ENCODE assay signal across 22 cellular contexts in genomic region chr2:241177935-241178334, GRCh38.
"Had no signal": no experiment of that assay in that cellular context is flagged by ENCODE, and none has a peak within 500 bp of the region (broad histone marks: within the 10 kb centered on the region; RNA-seq: fewer than 3 reads in every experiment).

No MANE protein-coding gene starts in this region.

- H3K9me3 Mint-ChIP-seq: activated CD4-positive, alpha-beta memory T cell treated with anti-CD3 and anti-CD28 coated beads for 36 hours; activated CD4-positive, alpha-beta T cell treated with anti-CD3 and anti-CD28 coated beads, Interleukin-2, amount 10 ng/mL, durations not matched to agents 24 days and 14 days; activated naive CD4-positive, alpha-beta T cell treated with anti-CD3 and anti-CD28 coated beads, Interleukin-2, amount 10 ng/mL, durations not matched to agents 7 days and 5 days; activated naive CD4-positive, alpha-beta T cell treated with anti-CD3 and anti-CD28 coated beads, Interleukin-2, amount 50 U/mL, for 72 hours; activated naive CD8-positive, alpha-beta T cell treated with anti-CD3 and anti-CD28 coated beads, Interleukin-2, amount 10 ng/mL, durations not matched to agents 7 days and 5 days; activated T-cell treated with anti-CD3 and anti-CD28 coated beads, Interleukin-2, amount 50 U/mL, for 24 hours; activated T-cell treated with anti-CD3 and anti-CD28 coated beads, Interleukin-2, amount 50 U/mL, for 72 hours had no signal

- H3K4me1 ChIP-seq: body of pancreas, colonic mucosa had no signal

- H3K9me3 ChIP-seq: body of pancreas, colonic mucosa had no signal

- H3K36me3 ChIP-seq: colonic mucosa had no signal

- ATAC-seq: activated CD4-positive, alpha-beta T cell treated with anti-CD3 and anti-CD28 coated beads for 36 hours; activated naive CD4-positive, alpha-beta T cell treated with anti-CD3 and anti-CD28 coated beads, Interleukin-2, amount 50 U/mL, for 72 hours; activated T-cell treated with anti-CD3 and anti-CD28 coated beads, Interleukin-2, amount 50 U/mL, for 72 hours; body of pancreas had no signal

- H3K4me3 ChIP-seq: body of pancreas, colonic mucosa had no signal

- H3K4me3 Mint-ChIP-seq: activated CD4-positive, alpha-beta memory T cell treated with anti-CD3 and anti-CD28 coated beads for 36 hours; activated CD4-positive, alpha-beta T cell treated with anti-CD3 and anti-CD28 coated beads for 36 hours; activated CD4-positive, alpha-beta T cell treated with anti-CD3 and anti-CD28 coated beads, Interleukin-2, amount 10 ng/mL, durations not matched to agents 24 days and 14 days; activated naive CD4-positive, alpha-beta T cell treated with anti-CD3 and anti-CD28 coated beads, Interleukin-2, amount 10 ng/mL, durations not matched to agents 7 days and 5 days; activated naive CD8-positive, alpha-beta T cell treated with anti-CD3 and anti-CD28 coated beads, Interleukin-2, amount 10 ng/mL, durations not matched to agents 7 days and 5 days; activated T-cell treated with anti-CD3 and anti-CD28 coated beads, Interleukin-2, amount 50 U/mL, for 24 hours; activated T-cell treated with anti-CD3 and anti-CD28 coated beads, Interleukin-2, amount 50 U/mL, for 72 hours had no signal

- H3K27ac ChIP-seq: body of pancreas, colonic mucosa had no signal

- DNase-seq: activated CD4-positive, alpha-beta memory T cell treated with anti-CD3 and anti-CD28 coated beads for 36 hours; activated CD4-positive, alpha-beta T cell treated with anti-CD3 and anti-CD28 coated beads for 36 hours; activated CD4-positive, alpha-beta T cell treated with anti-CD3 and anti-CD28 coated beads, Interleukin-2, amount 10 ng/mL, durations not matched to agents 24 days and 14 days; activated CD4-positive, CD25-positive, alpha-beta regulatory T cell; activated CD4-positive, CD25-positive, alpha-beta regulatory T cell treated with anti-CD3 and anti-CD28 coated beads, Interleukin-2, amount 50 U/mL, for 72 hours; activated CD8-positive, alpha-beta memory T cell treated with anti-CD3 and anti-CD28 coated beads, Interleukin-2, amount 50 U/mL, for 48 hours; activated gamma-delta T cell; activated naive CD4-positive, alpha-beta T cell; activated naive CD4-positive, alpha-beta T cell treated with anti-CD3 and anti-CD28 coated beads, Interleukin-2, amount 10 ng/mL, durations not matched to agents 7 days and 5 days; activated naive CD8-positive, alpha-beta T cell treated with anti-CD3 and anti-CD28 coated beads, Interleukin-2, amount 10 ng/mL, durations not matched to agents 7 days and 5 days; activated T-cell treated with anti-CD3 and anti-CD28 coated beads for 4 hours; activated T-cell treated with anti-CD3 and anti-CD28 coated beads, Interleukin-2, amount 50 U/mL, for 24 hours; activated T-cell treated with anti-CD3 and anti-CD28 coated beads, Interleukin-2, amount 50 U/mL, for 72 hours; amygdala; body of pancreas; caudate nucleus; colonic mucosa; effector CD8-positive, alpha-beta T cell; foreskin fibroblast; head of caudate nucleus; T-helper 2 cell had no signal

- H3K27me3 Mint-ChIP-seq: activated CD4-positive, alpha-beta memory T cell treated with anti-CD3 and anti-CD28 coated beads for 36 hours; activated CD4-positive, alpha-beta T cell treated with anti-CD3 and anti-CD28 coated beads for 36 hours; activated CD4-positive, alpha-beta T cell treated with anti-CD3 and anti-CD28 coated beads, Interleukin-2, amount 10 ng/mL, durations not matched to agents 24 days and 14 days; activated naive CD4-positive, alpha-beta T cell treated with anti-CD3 and anti-CD28 coated beads, Interleukin-2, amount 10 ng/mL, durations not matched to agents 7 days and 5 days; activated naive CD8-positive, alpha-beta T cell treated with anti-CD3 and anti-CD28 coated beads, Interleukin-2, amount 10 ng/mL, durations not matched to agents 7 days and 5 days; activated T-cell treated with anti-CD3 and anti-CD28 coated beads, Interleukin-2, amount 50 U/mL, for 24 hours had no signal

- H3K4me1 Mint-ChIP-seq: activated naive CD4-positive, alpha-beta T cell treated with anti-CD3 and anti-CD28 coated beads, Interleukin-2, amount 10 ng/mL, durations not matched to agents 7 days and 5 days; activated naive CD8-positive, alpha-beta T cell treated with anti-CD3 and anti-CD28 coated beads, Interleukin-2, amount 10 ng/mL, durations not matched to agents 7 days and 5 days had no signal

- H3K27me3 ChIP-seq: body of pancreas, colonic mucosa had no signal

- H3K27ac Mint-ChIP-seq: activated CD4-positive, alpha-beta memory T cell treated with anti-CD3 and anti-CD28 coated beads for 36 hours; activated CD4-positive, alpha-beta T cell treated with anti-CD3 and anti-CD28 coated beads for 36 hours; activated CD4-positive, alpha-beta T cell treated with anti-CD3 and anti-CD28 coated beads, Interleukin-2, amount 10 ng/mL, durations not matched to agents 24 days and 14 days; activated naive CD4-positive, alpha-beta T cell treated with anti-CD3 and anti-CD28 coated beads, Interleukin-2, amount 10 ng/mL, durations not matched to agents 7 days and 5 days; activated naive CD8-positive, alpha-beta T cell treated with anti-CD3 and anti-CD28 coated beads, Interleukin-2, amount 10 ng/mL, durations not matched to agents 7 days and 5 days; activated T-cell treated with anti-CD3 and anti-CD28 coated beads, Interleukin-2, amount 50 U/mL, for 24 hours; activated T-cell treated with anti-CD3 and anti-CD28 coated beads, Interleukin-2, amount 50 U/mL, for 72 hours had no signal
